ENCODE assay signal across 1 cellular context in the genomic region with DNA sequence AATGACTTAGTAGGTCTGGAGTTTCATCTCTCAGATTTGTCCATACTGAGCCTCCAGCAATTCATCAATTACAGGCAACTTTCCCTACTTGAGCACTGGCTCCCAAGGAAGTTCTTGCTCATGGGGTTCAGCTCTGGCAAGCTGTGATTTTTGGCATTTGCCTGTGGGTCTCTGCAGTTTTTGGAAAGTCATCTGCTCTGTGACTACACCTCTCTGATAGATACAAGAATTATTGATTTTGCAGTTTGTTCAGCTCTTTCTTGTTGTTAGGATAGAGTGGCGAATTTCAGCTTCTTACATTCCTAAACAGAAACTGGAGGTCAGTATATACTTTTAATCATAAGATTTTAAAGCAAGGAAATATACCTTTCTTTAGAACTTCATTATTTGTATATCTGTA.
TF ChIP-seq lines count a peak whose summit lies in the region.

No MANE protein-coding gene starts in this region.

TF ChIP-seq in HepG2, 621 proteins besides CTCF, POLR2A, EP300 and RAD21 (continued from another document):
- TF ChIP-seq, protein P1, sequence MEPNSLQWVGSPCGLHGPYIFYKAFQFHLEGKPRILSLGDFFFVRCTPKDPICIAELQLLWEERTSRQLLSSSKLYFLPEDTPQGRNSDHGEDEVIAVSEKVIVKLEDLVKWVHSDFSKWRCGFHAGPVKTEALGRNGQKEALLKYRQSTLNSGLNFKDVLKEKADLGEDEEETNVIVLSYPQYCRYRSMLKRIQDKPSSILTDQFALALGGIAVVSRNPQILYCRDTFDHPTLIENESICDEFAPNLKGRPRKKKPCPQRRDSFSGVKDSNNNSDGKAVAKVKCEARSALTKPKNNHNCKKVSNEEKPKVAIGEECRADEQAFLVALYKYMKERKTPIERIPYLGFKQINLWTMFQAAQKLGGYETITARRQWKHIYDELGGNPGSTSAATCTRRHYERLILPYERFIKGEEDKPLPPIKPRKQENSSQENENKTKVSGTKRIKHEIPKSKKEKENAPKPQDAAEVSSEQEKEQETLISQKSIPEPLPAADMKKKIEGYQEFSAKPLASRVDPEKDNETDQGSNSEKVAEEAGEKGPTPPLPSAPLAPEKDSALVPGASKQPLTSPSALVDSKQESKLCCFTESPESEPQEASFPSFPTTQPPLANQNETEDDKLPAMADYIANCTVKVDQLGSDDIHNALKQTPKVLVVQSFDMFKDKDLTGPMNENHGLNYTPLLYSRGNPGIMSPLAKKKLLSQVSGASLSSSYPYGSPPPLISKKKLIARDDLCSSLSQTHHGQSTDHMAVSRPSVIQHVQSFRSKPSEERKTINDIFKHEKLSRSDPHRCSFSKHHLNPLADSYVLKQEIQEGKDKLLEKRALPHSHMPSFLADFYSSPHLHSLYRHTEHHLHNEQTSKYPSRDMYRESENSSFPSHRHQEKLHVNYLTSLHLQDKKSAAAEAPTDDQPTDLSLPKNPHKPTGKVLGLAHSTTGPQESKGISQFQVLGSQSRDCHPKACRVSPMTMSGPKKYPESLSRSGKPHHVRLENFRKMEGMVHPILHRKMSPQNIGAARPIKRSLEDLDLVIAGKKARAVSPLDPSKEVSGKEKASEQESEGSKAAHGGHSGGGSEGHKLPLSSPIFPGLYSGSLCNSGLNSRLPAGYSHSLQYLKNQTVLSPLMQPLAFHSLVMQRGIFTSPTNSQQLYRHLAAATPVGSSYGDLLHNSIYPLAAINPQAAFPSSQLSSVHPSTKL (CRISPR knock-in tag; IDR thresholded peaks at IDR 0.05) = no peak
- no peak for TF ChIP-seq FOXM1 (CRISPR knock-in tag; IDR thresholded peaks at IDR 0.05)
- no peak for TF ChIP-seq ZMYM3 (CRISPR knock-in tag; IDR thresholded peaks at IDR 0.05)
- TF ChIP-seq JARID2 (CRISPR knock-in tag; IDR thresholded peaks at IDR 0.05; ENCODE audit: insufficient replicate concordance) = no peak
- TF ChIP-seq ZFY (CRISPR knock-in tag; IDR thresholded peaks at IDR 0.05) = no peak
- TF ChIP-seq ATAD3A (CRISPR knock-in tag; IDR thresholded peaks at IDR 0.05) = no peak
- TF ChIP-seq, protein P2, sequence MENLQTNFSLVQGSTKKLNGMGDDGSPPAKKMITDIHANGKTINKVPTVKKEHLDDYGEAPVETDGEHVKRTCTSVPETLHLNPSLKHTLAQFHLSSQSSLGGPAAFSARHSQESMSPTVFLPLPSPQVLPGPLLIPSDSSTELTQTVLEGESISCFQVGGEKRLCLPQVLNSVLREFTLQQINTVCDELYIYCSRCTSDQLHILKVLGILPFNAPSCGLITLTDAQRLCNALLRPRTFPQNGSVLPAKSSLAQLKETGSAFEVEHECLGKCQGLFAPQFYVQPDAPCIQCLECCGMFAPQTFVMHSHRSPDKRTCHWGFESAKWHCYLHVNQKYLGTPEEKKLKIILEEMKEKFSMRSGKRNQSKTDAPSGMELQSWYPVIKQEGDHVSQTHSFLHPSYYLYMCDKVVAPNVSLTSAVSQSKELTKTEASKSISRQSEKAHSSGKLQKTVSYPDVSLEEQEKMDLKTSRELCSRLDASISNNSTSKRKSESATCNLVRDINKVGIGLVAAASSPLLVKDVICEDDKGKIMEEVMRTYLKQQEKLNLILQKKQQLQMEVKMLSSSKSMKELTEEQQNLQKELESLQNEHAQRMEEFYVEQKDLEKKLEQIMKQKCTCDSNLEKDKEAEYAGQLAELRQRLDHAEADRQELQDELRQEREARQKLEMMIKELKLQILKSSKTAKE (CRISPR knock-in tag; IDR thresholded peaks at IDR 0.05; ENCODE audit: borderline replicate concordance) = no peak
- TF ChIP-seq ZNF629 (CRISPR knock-in tag; conservative IDR thresholded peaks at IDR 0.05) = no peak
- no peak for TF ChIP-seq SOX5 (CRISPR knock-in tag; IDR thresholded peaks at IDR 0.05; ENCODE audit: borderline replicate concordance)
- TF ChIP-seq HNRNPLL (IDR thresholded peaks at IDR 0.05; ENCODE audit: low read depth, low read length, poor library complexity, severe bottlenecking) = no peak
- no peak for TF ChIP-seq ZNF30 (CRISPR knock-in tag; IDR thresholded peaks at IDR 0.05)
- TF ChIP-seq SCMH1 (CRISPR knock-in tag; IDR thresholded peaks at IDR 0.05; ENCODE audit: borderline replicate concordance) = no peak
- no peak for TF ChIP-seq ZNF317 (CRISPR knock-in tag; IDR thresholded peaks at IDR 0.05)
- TF ChIP-seq SNRNP70 (IDR thresholded peaks at IDR 0.05; ENCODE audit: low read depth, low read length) = no peak
